Comparison of ENCODE assay signal across 1 cellular context in the genomic region with DNA sequence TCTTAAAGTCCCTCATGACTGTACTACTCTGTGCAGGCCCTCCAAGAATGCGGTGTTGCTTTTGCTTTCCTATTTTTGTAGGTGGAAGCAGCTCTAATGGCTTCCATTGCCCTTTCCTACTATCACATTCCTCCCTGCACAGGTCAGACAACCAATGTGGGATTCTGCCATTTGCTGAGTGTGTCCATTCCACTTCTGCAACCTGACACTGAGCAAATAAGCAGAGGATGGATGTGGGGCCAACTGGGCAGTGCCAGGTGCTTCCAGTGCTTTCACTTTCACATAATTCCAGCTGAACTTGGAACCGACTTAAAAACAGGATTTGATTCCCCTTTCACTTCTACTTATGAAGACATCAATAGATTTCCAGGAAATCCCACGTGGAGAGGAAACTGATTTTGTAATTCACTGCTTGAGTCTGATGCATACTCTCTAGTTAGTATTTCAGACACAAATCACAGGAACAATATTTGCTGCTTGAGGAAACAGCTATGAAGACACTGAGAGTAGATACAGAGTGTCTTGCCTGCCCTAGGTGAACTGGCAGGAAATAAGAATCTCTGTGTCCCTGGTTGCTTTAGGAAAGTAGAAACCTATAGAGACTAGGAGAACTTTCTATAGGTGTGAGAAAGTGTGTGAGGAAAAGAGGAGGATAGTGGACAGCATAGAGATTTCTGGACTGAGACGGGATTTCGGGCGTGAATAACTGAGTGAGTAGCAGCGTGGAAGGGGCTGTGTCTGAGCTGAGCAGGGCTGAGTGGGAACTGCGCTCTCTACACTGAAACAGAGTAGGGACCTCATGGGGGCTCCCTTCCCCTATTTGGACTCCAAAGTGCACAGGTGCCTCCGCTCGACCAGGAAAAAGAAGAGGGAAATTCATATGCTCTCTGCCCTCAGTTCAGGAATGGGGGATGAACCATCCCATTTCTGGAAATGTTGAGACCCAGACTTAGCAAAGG.
TF ChIP-seq lines count a peak whose summit lies in the region.

No MANE protein-coding gene starts in this region.

TF ChIP-seq in HepG2, 621 proteins besides CTCF, POLR2A, EP300 and RAD21 (continued from another document):
- TF ChIP-seq, protein P1, sequence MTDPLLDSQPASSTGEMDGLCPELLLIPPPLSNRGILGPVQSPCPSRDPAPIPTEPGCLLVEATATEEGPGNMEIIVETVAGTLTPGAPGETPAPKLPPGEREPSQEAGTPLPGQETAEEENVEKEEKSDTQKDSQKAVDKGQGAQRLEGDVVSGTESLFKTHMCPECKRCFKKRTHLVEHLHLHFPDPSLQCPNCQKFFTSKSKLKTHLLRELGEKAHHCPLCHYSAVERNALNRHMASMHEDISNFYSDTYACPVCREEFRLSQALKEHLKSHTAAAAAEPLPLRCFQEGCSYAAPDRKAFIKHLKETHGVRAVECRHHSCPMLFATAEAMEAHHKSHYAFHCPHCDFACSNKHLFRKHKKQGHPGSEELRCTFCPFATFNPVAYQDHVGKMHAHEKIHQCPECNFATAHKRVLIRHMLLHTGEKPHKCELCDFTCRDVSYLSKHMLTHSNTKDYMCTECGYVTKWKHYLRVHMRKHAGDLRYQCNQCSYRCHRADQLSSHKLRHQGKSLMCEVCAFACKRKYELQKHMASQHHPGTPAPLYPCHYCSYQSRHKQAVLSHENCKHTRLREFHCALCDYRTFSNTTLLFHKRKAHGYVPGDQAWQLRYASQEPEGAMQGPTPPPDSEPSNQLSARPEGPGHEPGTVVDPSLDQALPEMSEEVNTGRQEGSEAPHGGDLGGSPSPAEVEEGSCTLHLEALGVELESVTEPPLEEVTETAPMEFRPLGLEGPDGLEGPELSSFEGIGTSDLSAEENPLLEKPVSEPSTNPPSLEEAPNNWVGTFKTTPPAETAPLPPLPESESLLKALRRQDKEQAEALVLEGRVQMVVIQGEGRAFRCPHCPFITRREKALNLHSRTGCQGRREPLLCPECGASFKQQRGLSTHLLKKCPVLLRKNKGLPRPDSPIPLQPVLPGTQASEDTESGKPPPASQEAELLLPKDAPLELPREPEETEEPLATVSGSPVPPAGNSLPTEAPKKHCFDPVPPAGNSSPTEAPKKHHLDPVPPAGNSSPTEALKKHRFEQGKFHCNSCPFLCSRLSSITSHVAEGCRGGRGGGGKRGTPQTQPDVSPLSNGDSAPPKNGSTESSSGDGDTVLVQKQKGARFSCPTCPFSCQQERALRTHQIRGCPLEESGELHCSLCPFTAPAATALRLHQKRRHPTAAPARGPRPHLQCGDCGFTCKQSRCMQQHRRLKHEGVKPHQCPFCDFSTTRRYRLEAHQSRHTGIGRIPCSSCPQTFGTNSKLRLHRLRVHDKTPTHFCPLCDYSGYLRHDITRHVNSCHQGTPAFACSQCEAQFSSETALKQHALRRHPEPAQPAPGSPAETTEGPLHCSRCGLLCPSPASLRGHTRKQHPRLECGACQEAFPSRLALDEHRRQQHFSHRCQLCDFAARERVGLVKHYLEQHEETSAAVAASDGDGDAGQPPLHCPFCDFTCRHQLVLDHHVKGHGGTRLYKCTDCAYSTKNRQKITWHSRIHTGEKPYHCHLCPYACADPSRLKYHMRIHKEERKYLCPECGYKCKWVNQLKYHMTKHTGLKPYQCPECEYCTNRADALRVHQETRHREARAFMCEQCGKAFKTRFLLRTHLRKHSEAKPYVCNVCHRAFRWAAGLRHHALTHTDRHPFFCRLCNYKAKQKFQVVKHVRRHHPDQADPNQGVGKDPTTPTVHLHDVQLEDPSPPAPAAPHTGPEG (CRISPR knock-in tag; IDR thresholded peaks at IDR 0.05): no peak
- no peak for TF ChIP-seq RAD51 (IDR thresholded peaks at IDR 0.05; ENCODE audit: borderline replicate concordance)
- no peak for TF ChIP-seq NFKB2 (CRISPR knock-in tag; IDR thresholded peaks at IDR 0.05; ENCODE audit: borderline replicate concordance)
- no peak for TF ChIP-seq RXRB (CRISPR knock-in tag; IDR thresholded peaks at IDR 0.05; ENCODE audit: borderline replicate concordance)
- TF ChIP-seq, protein P2, sequence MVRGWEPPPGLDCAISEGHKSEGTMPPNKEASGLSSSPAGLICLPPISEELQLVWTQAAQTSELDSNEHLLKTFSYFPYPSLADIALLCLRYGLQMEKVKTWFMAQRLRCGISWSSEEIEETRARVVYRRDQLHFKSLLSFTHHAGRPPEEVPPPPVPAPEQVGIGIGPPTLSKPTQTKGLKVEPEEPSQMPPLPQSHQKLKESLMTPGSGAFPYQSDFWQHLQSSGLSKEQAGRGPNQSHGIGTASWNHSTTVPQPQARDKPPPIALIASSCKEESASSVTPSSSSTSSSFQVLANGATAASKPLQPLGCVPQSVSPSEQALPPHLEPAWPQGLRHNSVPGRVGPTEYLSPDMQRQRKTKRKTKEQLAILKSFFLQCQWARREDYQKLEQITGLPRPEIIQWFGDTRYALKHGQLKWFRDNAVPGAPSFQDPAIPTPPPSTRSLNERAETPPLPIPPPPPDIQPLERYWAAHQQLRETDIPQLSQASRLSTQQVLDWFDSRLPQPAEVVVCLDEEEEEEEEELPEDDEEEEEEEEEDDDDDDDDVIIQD (CRISPR knock-in tag; IDR thresholded peaks at IDR 0.05; ENCODE audit: low read depth): peak; percentile 37; the same call in 1 of the 2 replicates
- TF ChIP-seq RARG (CRISPR knock-in tag; IDR thresholded peaks at IDR 0.05; ENCODE audit: low read depth): no peak
- TF ChIP-seq, protein P3, sequence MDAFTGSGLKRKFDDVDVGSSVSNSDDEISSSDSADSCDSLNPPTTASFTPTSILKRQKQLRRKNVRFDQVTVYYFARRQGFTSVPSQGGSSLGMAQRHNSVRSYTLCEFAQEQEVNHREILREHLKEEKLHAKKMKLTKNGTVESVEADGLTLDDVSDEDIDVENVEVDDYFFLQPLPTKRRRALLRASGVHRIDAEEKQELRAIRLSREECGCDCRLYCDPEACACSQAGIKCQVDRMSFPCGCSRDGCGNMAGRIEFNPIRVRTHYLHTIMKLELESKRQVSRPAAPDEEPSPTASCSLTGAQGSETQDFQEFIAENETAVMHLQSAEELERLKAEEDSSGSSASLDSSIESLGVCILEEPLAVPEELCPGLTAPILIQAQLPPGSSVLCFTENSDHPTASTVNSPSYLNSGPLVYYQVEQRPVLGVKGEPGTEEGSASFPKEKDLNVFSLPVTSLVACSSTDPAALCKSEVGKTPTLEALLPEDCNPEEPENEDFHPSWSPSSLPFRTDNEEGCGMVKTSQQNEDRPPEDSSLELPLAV (CRISPR knock-in tag; conservative IDR thresholded peaks at IDR 0.05; ENCODE audit: low read depth): no peak
- TF ChIP-seq YY1 (IDR thresholded peaks at IDR 0.05; ENCODE audit: insufficient read depth, insufficient replicate concordance, low read depth, low read length): no peak
- TF ChIP-seq ZNF607 (CRISPR knock-in tag; IDR thresholded peaks at IDR 0.05; ENCODE audit: borderline replicate concordance): no peak
- 0 out of 2 replicates have a peak, but pooled peaks have one; percentile 19 for TF ChIP-seq MAFG (CRISPR knock-in tag; IDR thresholded peaks at IDR 0.05)
- no peak for TF ChIP-seq HOXA3 (CRISPR knock-in tag; IDR thresholded peaks at IDR 0.05)
- TF ChIP-seq, protein P4, sequence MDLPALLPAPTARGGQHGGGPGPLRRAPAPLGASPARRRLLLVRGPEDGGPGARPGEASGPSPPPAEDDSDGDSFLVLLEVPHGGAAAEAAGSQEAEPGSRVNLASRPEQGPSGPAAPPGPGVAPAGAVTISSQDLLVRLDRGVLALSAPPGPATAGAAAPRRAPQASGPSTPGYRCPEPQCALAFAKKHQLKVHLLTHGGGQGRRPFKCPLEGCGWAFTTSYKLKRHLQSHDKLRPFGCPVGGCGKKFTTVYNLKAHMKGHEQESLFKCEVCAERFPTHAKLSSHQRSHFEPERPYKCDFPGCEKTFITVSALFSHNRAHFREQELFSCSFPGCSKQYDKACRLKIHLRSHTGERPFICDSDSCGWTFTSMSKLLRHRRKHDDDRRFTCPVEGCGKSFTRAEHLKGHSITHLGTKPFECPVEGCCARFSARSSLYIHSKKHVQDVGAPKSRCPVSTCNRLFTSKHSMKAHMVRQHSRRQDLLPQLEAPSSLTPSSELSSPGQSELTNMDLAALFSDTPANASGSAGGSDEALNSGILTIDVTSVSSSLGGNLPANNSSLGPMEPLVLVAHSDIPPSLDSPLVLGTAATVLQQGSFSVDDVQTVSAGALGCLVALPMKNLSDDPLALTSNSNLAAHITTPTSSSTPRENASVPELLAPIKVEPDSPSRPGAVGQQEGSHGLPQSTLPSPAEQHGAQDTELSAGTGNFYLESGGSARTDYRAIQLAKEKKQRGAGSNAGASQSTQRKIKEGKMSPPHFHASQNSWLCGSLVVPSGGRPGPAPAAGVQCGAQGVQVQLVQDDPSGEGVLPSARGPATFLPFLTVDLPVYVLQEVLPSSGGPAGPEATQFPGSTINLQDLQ (CRISPR knock-in tag; IDR thresholded peaks at IDR 0.05): no peak
- TF ChIP-seq ZNF138 (CRISPR knock-in tag; IDR thresholded peaks at IDR 0.05; ENCODE audit: low read depth): no peak
- 0 out of 2 replicates have a peak, but pooled peaks have one; percentile 38 for TF ChIP-seq HDAC2 (CRISPR knock-in tag; IDR thresholded peaks at IDR 0.05)
- no peak for TF ChIP-seq ZFP36L2 (CRISPR knock-in tag; IDR thresholded peaks at IDR 0.05)
- no peak for TF ChIP-seq USF2 (IDR thresholded peaks at IDR 0.05; ENCODE audit: low read depth, low read length)
- no peak for TF ChIP-seq USF2 (CRISPR knock-in tag; IDR thresholded peaks at IDR 0.05; ENCODE audit: borderline replicate concordance)
- no peak for TF ChIP-seq ZNF512 (CRISPR knock-in tag; IDR thresholded peaks at IDR 0.05)
- TF ChIP-seq, protein P5, sequence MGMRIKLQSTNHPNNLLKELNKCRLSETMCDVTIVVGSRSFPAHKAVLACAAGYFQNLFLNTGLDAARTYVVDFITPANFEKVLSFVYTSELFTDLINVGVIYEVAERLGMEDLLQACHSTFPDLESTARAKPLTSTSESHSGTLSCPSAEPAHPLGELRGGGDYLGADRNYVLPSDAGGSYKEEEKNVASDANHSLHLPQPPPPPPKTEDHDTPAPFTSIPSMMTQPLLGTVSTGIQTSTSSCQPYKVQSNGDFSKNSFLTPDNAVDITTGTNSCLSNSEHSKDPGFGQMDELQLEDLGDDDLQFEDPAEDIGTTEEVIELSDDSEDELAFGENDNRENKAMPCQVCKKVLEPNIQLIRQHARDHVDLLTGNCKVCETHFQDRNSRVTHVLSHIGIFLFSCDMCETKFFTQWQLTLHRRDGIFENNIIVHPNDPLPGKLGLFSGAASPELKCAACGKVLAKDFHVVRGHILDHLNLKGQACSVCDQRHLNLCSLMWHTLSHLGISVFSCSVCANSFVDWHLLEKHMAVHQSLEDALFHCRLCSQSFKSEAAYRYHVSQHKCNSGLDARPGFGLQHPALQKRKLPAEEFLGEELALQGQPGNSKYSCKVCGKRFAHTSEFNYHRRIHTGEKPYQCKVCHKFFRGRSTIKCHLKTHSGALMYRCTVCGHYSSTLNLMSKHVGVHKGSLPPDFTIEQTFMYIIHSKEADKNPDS (CRISPR knock-in tag; IDR thresholded peaks at IDR 0.05): no peak
- no peak for TF ChIP-seq ZNF274 (CRISPR knock-in tag; IDR thresholded peaks at IDR 0.05)
- no peak for TF ChIP-seq ZNF543 (CRISPR knock-in tag; IDR thresholded peaks at IDR 0.05)
- TF ChIP-seq HOXA7 (CRISPR knock-in tag; IDR thresholded peaks at IDR 0.05): no peak
- TF ChIP-seq HMG20A (CRISPR knock-in tag; IDR thresholded peaks at IDR 0.05; ENCODE audit: borderline replicate concordance): 0 out of 2 replicates have a peak, but pooled peaks have one; percentile 37
- no peak for TF ChIP-seq ZFP37 (CRISPR knock-in tag; IDR thresholded peaks at IDR 0.05; ENCODE audit: borderline replicate concordance)
- no peak; the same call in 1 of the 2 replicates for TF ChIP-seq HNF1B (CRISPR knock-in tag; IDR thresholded peaks at IDR 0.05)
- no peak for TF ChIP-seq CHD2 (IDR thresholded peaks at IDR 0.05; ENCODE audit: low read depth, low read length)
- TF ChIP-seq, protein P6, sequence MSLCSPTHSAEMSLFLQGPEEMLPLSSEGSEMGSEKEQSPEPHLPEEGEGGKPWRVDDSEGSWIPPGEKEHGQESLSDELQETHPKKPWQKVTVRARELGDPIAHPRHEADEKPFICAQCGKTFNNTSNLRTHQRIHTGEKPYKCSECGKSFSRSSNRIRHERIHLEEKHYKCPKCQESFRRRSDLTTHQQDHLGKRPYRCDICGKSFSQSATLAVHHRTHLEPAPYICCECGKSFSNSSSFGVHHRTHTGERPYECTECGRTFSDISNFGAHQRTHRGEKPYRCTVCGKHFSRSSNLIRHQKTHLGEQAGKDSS (CRISPR knock-in tag; IDR thresholded peaks at IDR 0.05; ENCODE audit: borderline replicate concordance, low read depth): no peak
- TF ChIP-seq GTF2F1 (IDR thresholded peaks at IDR 0.05; ENCODE audit: low read length): no peak
- no peak for TF ChIP-seq ATF7 (IDR thresholded peaks at IDR 0.05)
- TF ChIP-seq ATF7 (CRISPR knock-in tag; IDR thresholded peaks at IDR 0.05): no peak
